Comparison of ENCODE assay signal across 9 cellular contexts in genomic region chr6:16345449-16346330, GRCh38.
DNase-seq lines count a peak whose midpoint lies in the region; ATAC-seq and TF ChIP-seq lines count a peak whose summit lies in the region.
"Had no signal": no experiment of that assay in that cellular context is flagged by ENCODE, and none has a peak within 500 bp of the region (broad histone marks: within the 10 kb centered on the region; RNA-seq: fewer than 3 reads in every experiment).

No MANE protein-coding gene starts in this region.

- peaks cover 12% of the 10 kb centered on the region for H3K4me1 Mint-ChIP-seq in Calu3 (ENCODE audit: low read depth, unreplicated experiment)
- peaks cover 1 to 20% of the 10 kb centered on the region in 2 donors for H3K4me1 Mint-ChIP-seq in effector memory CD8-positive, alpha-beta T cell (ENCODE audit: low read depth in 2 of 2)

- in situ Hi-C loops in Caki2 (cut with HindIII; ENCODE audit: low pct_unique_long_range_greater_than_20kb, low sequenced_read_pairs) (no loop called here), GM13976 (cut with MboI; ENCODE audit: low sequenced_read_pairs, unreplicated experiment) (loop anchor here (25.0 kb wide), 2 partner anchors 617 to 742 kb away; no protein-coding TSS in a partner anchor)

- no peaks in the 10 kb centered on the region for H3K9me3 Mint-ChIP-seq in Calu3 (ENCODE audit: low read depth, unreplicated experiment)
- no peaks in the 10 kb centered on the region for H3K9me3 Mint-ChIP-seq in effector memory CD8-positive, alpha-beta T cell

- no peaks in the 10 kb centered on the region for H3K4me1 ChIP-seq in mucosa of descending colon (ENCODE audit: low read depth)

- no peaks in the 10 kb centered on the region for H3K9me3 ChIP-seq in mucosa of descending colon

- H3K4me3 Mint-ChIP-seq in Calu3 (ENCODE audit: low read depth, unreplicated experiment) = no peak overlapping the region
- no peak overlapping the region for H3K4me3 Mint-ChIP-seq in effector memory CD8-positive, alpha-beta T cell

- TF ChIP-seq POLR2A in NB4 (IDR thresholded peaks at IDR 0.05; ENCODE audit: extremely low read depth, insufficient read length) = no peak

- no peaks in the 10 kb centered on the region for H3K27me3 Mint-ChIP-seq in Calu3 (ENCODE audit: unreplicated experiment)
- H3K27me3 Mint-ChIP-seq in effector memory CD8-positive, alpha-beta T cell = no peaks in the 10 kb centered on the region

- intact Hi-C loops in mucosa of descending colon (cut with DNase I, micrococcal nuclease) (no loop called here), Calu3 (cut with micrococcal nuclease; ENCODE audit: unreplicated experiment) (no loop called here)

- CTCF ChIA-PET in Calu3 (lab: Charles Lee) = no interaction called here

- DNase-seq in Caki2 (ENCODE audit: low read depth) (peak; percentile 73), NB4 (ENCODE audit: low read depth) (peak; percentile 67), cardiac fibroblast (ENCODE audit: low read depth in 2 of 2) (peak; percentile 66 to 92), mucosa of descending colon (no peak), GM13976 (ENCODE audit: low spot score) (no peak), Calu3 (no peak), NCI-H2029 (lab: John Stamatoyannopoulos, UW) (no peak)
- DNase-seq in effector memory CD8-positive, alpha-beta T cell = no peak
- DNase-seq: activated CD4-positive, alpha-beta T cell treated with anti-CD3 and anti-CD28 coated beads for 1 hour had no signal

- H3K36me3 Mint-ChIP-seq in Calu3 (ENCODE audit: insufficient read depth, unreplicated experiment) = no peaks in the 10 kb centered on the region
- H3K36me3 Mint-ChIP-seq in effector memory CD8-positive, alpha-beta T cell (ENCODE audit: insufficient read depth) = peaks cover 6% of the 10 kb centered on the region

- no peak overlapping the region for H3K27ac Mint-ChIP-seq in Calu3 (ENCODE audit: unreplicated experiment)
- H3K27ac Mint-ChIP-seq in effector memory CD8-positive, alpha-beta T cell = peak overlapping the region in 1 of 2 donors; percentile 73

- TF ChIP-seq CTCF in NB4 (IDR thresholded peaks at IDR 0.05; ENCODE audit: low read depth, low read length) (no peak), cardiac fibroblast (IDR thresholded peaks at IDR 0.05; ENCODE audit: low read depth, low read length) (no peak), mucosa of descending colon (IDR thresholded peaks at IDR 0.05) (no peak), GM13976 (IDR thresholded peaks at IDR 0.05; ENCODE audit: borderline replicate concordance, control extremely low read depth, extremely low read depth, insufficient read depth, missing control alignments) (no peak), Calu3 (IDR thresholded peaks at IDR 0.05; ENCODE audit: unreplicated experiment) (no peak)

- H3K4me3 ChIP-seq in NB4 (ENCODE audit: low read depth, low read length) (no peak overlapping the region), cardiac fibroblast (replicated peaks in 1 of 2; ENCODE audit: low read depth in 2 of 2, low read length in 2 of 2) (no peak overlapping the region), mucosa of descending colon (no peak overlapping the region)

- BruUV-seq in Calu3 (replicated peaks; lab: Mats Ljungman, UMichigan) = no TSS peak

- no peaks in the 10 kb centered on the region for H3K36me3 ChIP-seq in mucosa of descending colon (ENCODE audit: low read depth)

- ATAC-seq in mucosa of descending colon = peak; percentile 51
- ATAC-seq in effector memory CD8-positive, alpha-beta T cell (replicated peaks) = no peak

Comparison
In these comparisons a context has a peak if more than half of its experiments do, and no peak if none do; other contexts are left out.
1. DNase-seq: peak in Caki2 (single experiment), NB4 (single experiment) and cardiac fibroblast (2 of 2); none in mucosa of descending colon (0 of 3), GM13976 (single experiment), Calu3 (single experiment), NCI-H2029 (single experiment) and effector memory CD8-positive, alpha-beta T cell (0 of 3).